ENCODE assay signal across 13 cellular contexts in the genomic region with DNA sequence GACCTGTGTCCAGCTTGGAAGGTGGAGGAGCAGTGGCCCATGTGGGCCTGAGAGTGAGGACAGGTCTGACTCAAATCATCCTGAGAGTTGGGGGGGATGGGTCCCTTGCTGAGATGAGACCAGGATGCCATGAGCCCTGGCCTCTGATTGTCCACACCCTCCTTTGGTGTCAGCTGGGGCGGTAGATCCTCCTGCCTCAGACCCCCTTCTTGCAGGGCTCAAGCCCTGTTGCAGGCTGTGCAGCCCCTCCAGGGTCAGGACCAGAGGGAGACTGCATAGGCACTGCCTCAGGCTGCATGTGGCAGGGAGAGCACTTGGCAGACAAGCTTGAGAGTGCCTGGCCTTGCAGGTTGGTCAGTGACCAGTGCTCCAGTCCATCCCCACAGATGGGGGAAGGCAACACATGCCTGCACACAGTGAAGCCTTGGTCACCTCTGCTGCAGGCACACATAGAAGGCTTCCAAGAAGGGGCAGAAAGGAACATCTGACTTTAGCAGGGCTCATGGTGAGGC.
A peak's percentile ranks its signal among the peaks of the same experiment; 100 is the strongest.
DNase-seq lines count a peak whose midpoint lies in the region; ATAC-seq and TF ChIP-seq lines count a peak whose summit lies in the region.
"Had no signal": no experiment of that assay in that cellular context is flagged by ENCODE, and none has a peak within 500 bp of the region (broad histone marks: within the 10 kb centered on the region; RNA-seq: fewer than 3 reads in every experiment).

No MANE protein-coding gene starts in this region.

- intact Hi-C loops in activated naive CD4-positive, alpha-beta T cell treated with anti-CD3 and anti-CD28 coated beads for 36 hours (cut with micrococcal nuclease), result no loop called here
- intact Hi-C loops in natural killer cell (cut with micrococcal nuclease), result no loop called here
- intact Hi-C loops in posterior vena cava (cut with DNase I), result no loop called here

- TF ChIP-seq CTCF in natural killer cell (IDR thresholded peaks at IDR 0.05), result no peak

- ATAC-seq in natural killer cell treated with Interleukin-12 subunit alpha and Interleukin-12 subunit beta and Interleukin-15 and Interleukin-18, amount 100 ng/mL, for 72 hours, result no peak
- ATAC-seq in natural killer cell (no peak), HG03521 (IDR thresholded peaks at IDR 0.05; ENCODE audit: unreplicated experiment) (no peak)

- CTCF ChIA-PET in activated naive CD4-positive, alpha-beta T cell treated with anti-CD3 and anti-CD28 coated beads for 36 hours (lab: Charles Lee), result no interaction called here

- peaks cover 16% of the 10 kb centered on the region for H3K9me3 Mint-ChIP-seq in activated naive CD4-positive, alpha-beta T cell treated with anti-CD3 and anti-CD28 coated beads for 36 hours
- H3K9me3 Mint-ChIP-seq in natural killer cell treated with Interleukin-12 subunit alpha and Interleukin-12 subunit beta and Interleukin-15 and Interleukin-18, amount 100 ng/mL, for 72 hours, result peaks cover 3% of the 10 kb centered on the region
- H3K9me3 Mint-ChIP-seq in natural killer cell, result peaks cover 2 to 3% of the 10 kb centered on the region in 2 donors

- no peak overlapping the region for H3K4me3 Mint-ChIP-seq in activated naive CD4-positive, alpha-beta T cell treated with anti-CD3 and anti-CD28 coated beads for 36 hours
- H3K4me3 Mint-ChIP-seq in natural killer cell treated with Interleukin-12 subunit alpha and Interleukin-12 subunit beta and Interleukin-15 and Interleukin-18, amount 100 ng/mL, for 72 hours, result no peak overlapping the region
- no peak overlapping the region for H3K4me3 Mint-ChIP-seq in natural killer cell
- H3K4me3 Mint-ChIP-seq: CD8-positive, alpha-beta memory T cell had no signal

- H3K27ac Mint-ChIP-seq in activated naive CD4-positive, alpha-beta T cell treated with anti-CD3 and anti-CD28 coated beads for 36 hours, result no peak overlapping the region
- no peak overlapping the region for H3K27ac Mint-ChIP-seq in natural killer cell treated with Interleukin-12 subunit alpha and Interleukin-12 subunit beta and Interleukin-15 and Interleukin-18, amount 100 ng/mL, for 72 hours
- H3K27ac Mint-ChIP-seq in natural killer cell, result no peak overlapping the region

- H3K27me3 Mint-ChIP-seq in activated naive CD4-positive, alpha-beta T cell treated with anti-CD3 and anti-CD28 coated beads for 36 hours (ENCODE audit: low read depth), result no peaks in the 10 kb centered on the region
- peaks cover 3 to 8% of the 10 kb centered on the region in 2 donors for H3K27me3 Mint-ChIP-seq in natural killer cell treated with Interleukin-12 subunit alpha and Interleukin-12 subunit beta and Interleukin-15 and Interleukin-18, amount 100 ng/mL, for 72 hours
- H3K27me3 Mint-ChIP-seq in natural killer cell (ENCODE audit: low read depth in 2 of 2), result peaks cover 4 to 7% of the 10 kb centered on the region in 2 donors

- peak; percentile 7 for DNase-seq in activated naive CD4-positive, alpha-beta T cell treated with anti-CD3 and anti-CD28 coated beads, Interleukin-2, amount 50 U/mL, for 16 hours
- DNase-seq in activated naive CD4-positive, alpha-beta T cell treated with anti-CD3 and anti-CD28 coated beads for 36 hours, result no peak
- peak; percentile 47 for DNase-seq in natural killer cell treated with Interleukin-12 subunit alpha and Interleukin-12 subunit beta and Interleukin-15 and Interleukin-18, amount 100 ng/mL, for 72 hours (ENCODE audit: low spot score)
- DNase-seq in natural killer cell (no peak), posterior vena cava (ENCODE audit: low spot score) (peak; percentile 35), SK-N-DZ (ENCODE audit: low spot score) (no peak)
- DNase-seq: AML-193, Caco-2, DND-41, GDM1, IMR-90 had no signal

- H3K4me1 Mint-ChIP-seq in activated naive CD4-positive, alpha-beta T cell treated with anti-CD3 and anti-CD28 coated beads for 36 hours (ENCODE audit: low read depth), result no peaks in the 10 kb centered on the region
- H3K4me1 Mint-ChIP-seq in natural killer cell treated with Interleukin-12 subunit alpha and Interleukin-12 subunit beta and Interleukin-15 and Interleukin-18, amount 100 ng/mL, for 72 hours (ENCODE audit: low read depth in 2 of 2), result peaks cover 0 to 5% of the 10 kb centered on the region in 2 donors
- H3K4me1 Mint-ChIP-seq in natural killer cell, result no peaks in the 10 kb centered on the region
- H3K4me1 Mint-ChIP-seq: CD8-positive, alpha-beta memory T cell had no signal

- H3K36me3 Mint-ChIP-seq in activated naive CD4-positive, alpha-beta T cell treated with anti-CD3 and anti-CD28 coated beads for 36 hours (ENCODE audit: low read depth), result no peaks in the 10 kb centered on the region
- peaks cover 6% of the 10 kb centered on the region for H3K36me3 Mint-ChIP-seq in natural killer cell treated with Interleukin-12 subunit alpha and Interleukin-12 subunit beta and Interleukin-15 and Interleukin-18, amount 100 ng/mL, for 72 hours
- H3K36me3 Mint-ChIP-seq in natural killer cell, result no peaks in the 10 kb centered on the region
- H3K36me3 Mint-ChIP-seq: CD8-positive, alpha-beta memory T cell had no signal

Comparison
In these comparisons a context has a peak if more than half of its experiments do, and no peak if none do; other contexts are left out.
1. DNase-seq: peak in activated naive CD4-positive, alpha-beta T cell treated with anti-CD3 and anti-CD28 coated beads, Interleukin-2, amount 50 U/mL, for 16 hours (single experiment), natural killer cell treated with Interleukin-12 subunit alpha and Interleukin-12 subunit beta and Interleukin-15 and Interleukin-18, amount 100 ng/mL, for 72 hours (single experiment) and posterior vena cava (single experiment); none in activated naive CD4-positive, alpha-beta T cell treated with anti-CD3 and anti-CD28 coated beads for 36 hours (single experiment), natural killer cell (single experiment) and SK-N-DZ (single experiment).